Comparison of ENCODE assay signal across 22 cellular contexts in genomic region chr11:791658-792534, GRCh38. TPM values are rescaled to one million over a fixed set of nuclear protein-coding genes. Genes with fewer than 3 reads are reported as not detected.
"Had no signal": no experiment of that assay in that cellular context is flagged by ENCODE, and none has a peak within 500 bp of the region (broad histone marks: within the 10 kb centered on the region; RNA-seq: fewer than 3 reads in every experiment).

No MANE protein-coding gene starts in this region.

- H3K4me3 Mint-ChIP-seq: effector memory CD8-positive, alpha-beta T cell; immature natural killer cell; stimulated activated effector memory CD8-positive, alpha-beta T cell treated with anti-CD3 and anti-CD28 coated beads, Interleukin-12 subunit alpha, Interleukin-12 subunit beta, amount 100 ng/mL, for 72 hours; stimulated activated naive CD8-positive, alpha-beta T cell treated with anti-CD3 and anti-CD28 coated beads, Interleukin-15, Interleukin-2, amounts not matched to agents 100 ng/mL and 50 ng/mL, for 24 hours had no signal

- H3K27me3 ChIP-seq: testis, upper lobe of right lung, vagina had no signal

- H3K27ac ChIP-seq: epithelial cell of prostate, esophagus squamous epithelium, gastroesophageal sphincter, neutrophil, testis, tibial nerve, upper lobe of right lung, vagina had no signal

- H3K27me3 Mint-ChIP-seq: stimulated activated naive CD8-positive, alpha-beta T cell treated with anti-CD3 and anti-CD28 coated beads, Interleukin-15, Interleukin-2, amounts not matched to agents 100 ng/mL and 50 ng/mL, for 24 hours had no signal

- DNase-seq: effector memory CD8-positive, alpha-beta T cell; esophagus squamous epithelium; foreskin fibroblast; immature natural killer cell; left ventricle myocardium superior; naive thymus-derived CD8-positive, alpha-beta T cell; small intestine; stimulated activated CD4-positive, alpha-beta T cell treated with anti-CD3 and anti-CD28 coated beads, Interleukin-4, amount 100 ng/mL, for 1 hour; stimulated activated CD8-positive, alpha-beta memory T cell treated with anti-CD3 and anti-CD28 coated beads, Interleukin-4, amount 100 ng/mL, for 48 hours; testis; upper lobe of right lung had no signal

- H3K9me3 ChIP-seq: esophagus squamous epithelium, gastroesophageal sphincter, neutrophil, testis, tibial nerve, upper lobe of right lung, vagina had no signal

- H3K36me3 ChIP-seq: vagina had no signal

- H3K9me3 Mint-ChIP-seq: effector memory CD8-positive, alpha-beta T cell; immature natural killer cell; naive thymus-derived CD8-positive, alpha-beta T cell; stimulated activated effector memory CD8-positive, alpha-beta T cell treated with anti-CD3 and anti-CD28 coated beads, Interleukin-12 subunit alpha, Interleukin-12 subunit beta, amount 100 ng/mL, for 72 hours; stimulated activated naive CD8-positive, alpha-beta T cell treated with anti-CD3 and anti-CD28 coated beads, Interleukin-15, Interleukin-2, amounts not matched to agents 100 ng/mL and 50 ng/mL, for 24 hours had no signal

- H3K4me3 ChIP-seq: esophagus squamous epithelium, gastroesophageal sphincter, testis, tibial nerve, upper lobe of right lung, vagina had no signal

- ATAC-seq: effector memory CD8-positive, alpha-beta T cell; gastroesophageal sphincter; left ventricle myocardium superior; naive thymus-derived CD8-positive, alpha-beta T cell; stimulated activated effector memory CD8-positive, alpha-beta T cell treated with anti-CD3 and anti-CD28 coated beads, Interleukin-12 subunit alpha, Interleukin-12 subunit beta, amount 100 ng/mL, for 72 hours; upper lobe of right lung had no signal

- FAIRE-seq: keratinocyte, small intestine had no signal

- H3K27ac Mint-ChIP-seq: effector memory CD8-positive, alpha-beta T cell; naive thymus-derived CD8-positive, alpha-beta T cell; stimulated activated effector memory CD8-positive, alpha-beta T cell treated with anti-CD3 and anti-CD28 coated beads, Interleukin-12 subunit alpha, Interleukin-12 subunit beta, amount 100 ng/mL, for 72 hours; stimulated activated naive CD8-positive, alpha-beta T cell treated with anti-CD3 and anti-CD28 coated beads, Interleukin-15, Interleukin-2, amounts not matched to agents 100 ng/mL and 50 ng/mL, for 24 hours had no signal

RNA-seq across cellular contexts. Expression of gene CEND1, which starts 2.0 kb away (rescaled TPM):
- total RNA-seq: left ventricle myocardium superior; mesenteric fat pad; mononuclear cell; naive thymus-derived CD8-positive, alpha-beta T cell; osteoblast; tibial nerve; upper lobe of right lung had no signal
- polyA plus RNA-seq: immature natural killer cell; keratinocyte; naive thymus-derived CD8-positive, alpha-beta T cell had no signal
